ENCODE assay signal across 21 cellular contexts in genomic region chr14:30861200-30861599, GRCh38.
"Had no signal": no experiment of that assay in that cellular context is flagged by ENCODE, and none has a peak within 500 bp of the region (broad histone marks: within the 10 kb centered on the region; RNA-seq: fewer than 3 reads in every experiment).

No MANE protein-coding gene starts in this region.

- H3K27ac Mint-ChIP-seq: activated CD4-positive, alpha-beta T cell treated with anti-CD3 and anti-CD28 coated beads, Interleukin-2, amount 10 ng/mL, durations not matched to agents 7 days and 5 days; activated CD8-positive, alpha-beta T cell treated with anti-CD3 and anti-CD28 coated beads, Interleukin-2, amount 10 ng/mL, durations not matched to agents 7 days and 5 days; activated naive CD8-positive, alpha-beta T cell treated with anti-CD3 and anti-CD28 coated beads, Interleukin-2, amount 10 ng/mL, durations not matched to agents 7 days and 5 days; activated T-cell treated with anti-CD3 and anti-CD28 coated beads, Interleukin-2, amount 50 U/mL, for 24 hours; activated T-helper 2 cell treated with anti-CD3 and anti-CD28 coated beads, Interferon-gamma antibody, Interleukin-2, Interleukin-4, amounts not matched to agents 10 μg/mL and 5 μg/mL and 100 μg/mL, durations not matched to agents 14 hours and 24 hours and 36 hours; naive thymus-derived CD8-positive, alpha-beta T cell had no signal

- H2AFZ ChIP-seq: parathyroid adenoma had no signal

- H3K9ac ChIP-seq: parathyroid adenoma had no signal

- H3K27me3 ChIP-seq: body of pancreas, sigmoid colon, tibial artery, uterus had no signal

- H3K36me3 ChIP-seq: lower lobe of right lung, sigmoid colon, tibial artery, uterus had no signal

- DNase-seq: activated CD4-positive, alpha-beta T cell treated with anti-CD3 and anti-CD28 coated beads, Interleukin-2, amount 10 ng/mL, durations not matched to agents 7 days and 5 days; activated CD8-positive, alpha-beta T cell treated with anti-CD3 and anti-CD28 coated beads, Interleukin-2, amount 10 ng/mL, durations not matched to agents 7 days and 5 days; activated naive CD4-positive, alpha-beta T cell treated with Interleukin-2 at 50 U/mL for 16 hours; activated naive CD8-positive, alpha-beta T cell treated with anti-CD3 and anti-CD28 coated beads, Interleukin-2, amount 10 ng/mL, durations not matched to agents 7 days and 5 days; activated T-cell treated with anti-CD3 and anti-CD28 coated beads, Interleukin-2, amount 50 U/mL, for 24 hours; body of pancreas; foreskin melanocyte; hypothalamus; lower lobe of right lung; naive thymus-derived CD8-positive, alpha-beta T cell; sigmoid colon; stimulated activated CD4-positive, alpha-beta T cell treated with anti-CD3 and anti-CD28 coated beads, Interleukin-4, amount 100 ng/mL, for 24 hours; stimulated activated naive CD4-positive, alpha-beta T cell treated with Interleukin-2 at 50 U/mL for 16 hours; substantia nigra; T-helper 9 cell; tibial artery; uterus had no signal

- H3K4me1 ChIP-seq: body of pancreas, lower lobe of right lung, parathyroid adenoma, sigmoid colon, tibial artery, uterus had no signal

- FAIRE-seq: colon, keratinocyte had no signal

- ATAC-seq: activated CD8-positive, alpha-beta T cell treated with anti-CD3 and anti-CD28 coated beads, Interleukin-2, amount 10 ng/mL, durations not matched to agents 7 days and 5 days; body of pancreas; lower lobe of right lung; naive thymus-derived CD8-positive, alpha-beta T cell had no signal

- H3K9me3 ChIP-seq: body of pancreas, lower lobe of right lung, sigmoid colon, tibial artery, uterus had no signal

- H3K4me3 ChIP-seq: body of pancreas, lower lobe of right lung, sigmoid colon, tibial artery, uterus had no signal

- H3K79me2 ChIP-seq: parathyroid adenoma had no signal

- H3K4me1 Mint-ChIP-seq: activated naive CD8-positive, alpha-beta T cell treated with anti-CD3 and anti-CD28 coated beads, Interleukin-2, amount 10 ng/mL, durations not matched to agents 7 days and 5 days had no signal

- H3K27ac ChIP-seq: body of pancreas, lower lobe of right lung, parathyroid adenoma, sigmoid colon, tibial artery, uterus had no signal

- H3K9me3 Mint-ChIP-seq: activated CD4-positive, alpha-beta T cell treated with anti-CD3 and anti-CD28 coated beads, Interleukin-2, amount 10 ng/mL, durations not matched to agents 7 days and 5 days; activated naive CD8-positive, alpha-beta T cell treated with anti-CD3 and anti-CD28 coated beads, Interleukin-2, amount 10 ng/mL, durations not matched to agents 7 days and 5 days; activated T-cell treated with anti-CD3 and anti-CD28 coated beads, Interleukin-2, amount 50 U/mL, for 24 hours; activated T-helper 2 cell treated with anti-CD3 and anti-CD28 coated beads, Interferon-gamma antibody, Interleukin-2, Interleukin-4, amounts not matched to agents 10 μg/mL and 5 μg/mL and 100 μg/mL, durations not matched to agents 14 hours and 24 hours and 36 hours; naive thymus-derived CD8-positive, alpha-beta T cell had no signal

- H3K4me3 Mint-ChIP-seq: activated CD4-positive, alpha-beta T cell treated with anti-CD3 and anti-CD28 coated beads, Interleukin-2, amount 10 ng/mL, durations not matched to agents 7 days and 5 days; activated CD8-positive, alpha-beta T cell treated with anti-CD3 and anti-CD28 coated beads, Interleukin-2, amount 10 ng/mL, durations not matched to agents 7 days and 5 days; activated naive CD8-positive, alpha-beta T cell treated with anti-CD3 and anti-CD28 coated beads, Interleukin-2, amount 10 ng/mL, durations not matched to agents 7 days and 5 days; activated T-cell treated with anti-CD3 and anti-CD28 coated beads, Interleukin-2, amount 50 U/mL, for 24 hours; naive thymus-derived CD8-positive, alpha-beta T cell had no signal

- H3K36me3 Mint-ChIP-seq: activated naive CD8-positive, alpha-beta T cell treated with anti-CD3 and anti-CD28 coated beads, Interleukin-2, amount 10 ng/mL, durations not matched to agents 7 days and 5 days; naive thymus-derived CD8-positive, alpha-beta T cell had no signal
